Comparison of ENCODE assay signal across 10 cellular contexts in genomic region chr16:57807252-57807967, GRCh38. TPM values are rescaled to one million over a fixed set of nuclear protein-coding genes. Genes with fewer than 3 reads are reported as not detected.
A peak's percentile ranks its signal among the peaks of the same experiment; 100 is the strongest.
DNase-seq lines count a peak whose midpoint lies in the region; ATAC-seq and TF ChIP-seq lines count a peak whose summit lies in the region.
"Had no signal": no experiment of that assay in that cellular context is flagged by ENCODE, and none has a peak within 500 bp of the region (broad histone marks: within the 10 kb centered on the region; RNA-seq: fewer than 3 reads in every experiment).

No MANE protein-coding gene starts in this region.

- in situ Hi-C loops in Caki2 (cut with HindIII; ENCODE audit: low pct_unique_long_range_greater_than_20kb, low sequenced_read_pairs) = no loop called here

- H3K27me3 Mint-ChIP-seq in stimulated activated naive CD8-positive, alpha-beta T cell treated with anti-CD3 and anti-CD28 coated beads, Interleukin-15, amount 100 ng/mL, for 72 hours = peaks cover 55% of the 10 kb centered on the region
- H3K27me3 Mint-ChIP-seq in activated T-helper 17 cell treated with anti-CD3 and anti-CD28 coated beads, Interleukin-2, amount 50 U/mL, for 72 hours = peaks cover 5% of the 10 kb centered on the region

- ATAC-seq in HG02938 (IDR thresholded peaks at IDR 0.05; ENCODE audit: unreplicated experiment) = no peak
- no peak for ATAC-seq in stimulated activated naive CD8-positive, alpha-beta T cell treated with anti-CD3 and anti-CD28 coated beads, Interleukin-15, amount 100 ng/mL, for 72 hours
- no peak for ATAC-seq in activated T-helper 17 cell treated with anti-CD3 and anti-CD28 coated beads, Interleukin-2, amount 50 U/mL, for 72 hours (replicated peaks)

- peak overlapping the region; percentile 29 for H3K27ac ChIP-seq in osteoblast (ENCODE audit: low read depth, low read length)

- no peak overlapping the region for H3K27ac Mint-ChIP-seq in stimulated activated naive CD8-positive, alpha-beta T cell treated with anti-CD3 and anti-CD28 coated beads, Interleukin-15, amount 100 ng/mL, for 72 hours
- no peak overlapping the region for H3K27ac Mint-ChIP-seq in activated T-helper 17 cell treated with anti-CD3 and anti-CD28 coated beads, Interleukin-2, amount 50 U/mL, for 72 hours

- no peaks in the 10 kb centered on the region for H3K79me2 ChIP-seq in osteoblast (ENCODE audit: insufficient read depth, low read length)

- no peaks in the 10 kb centered on the region for H3K9me3 ChIP-seq in MG63
- H3K9me3 ChIP-seq in osteoblast (ENCODE audit: low read depth, low read length) = no peaks in the 10 kb centered on the region
- H3K9me3 ChIP-seq: tibial nerve had no signal

- H2AFZ ChIP-seq in osteoblast (ENCODE audit: low read length) = no peak overlapping the region

- H3K4me1 ChIP-seq in osteoblast (ENCODE audit: insufficient read depth, low read length) = peaks cover 28% of the 10 kb centered on the region

- H3K27me3 ChIP-seq in MG63 = no peaks in the 10 kb centered on the region
- no peaks in the 10 kb centered on the region for H3K27me3 ChIP-seq in osteoblast (ENCODE audit: insufficient read depth, low read length)
- H3K27me3 ChIP-seq: tibial nerve had no signal

- H3K4me1 Mint-ChIP-seq in stimulated activated naive CD8-positive, alpha-beta T cell treated with anti-CD3 and anti-CD28 coated beads, Interleukin-15, amount 100 ng/mL, for 72 hours = peaks cover 45% of the 10 kb centered on the region
- H3K4me1 Mint-ChIP-seq in activated T-helper 17 cell treated with anti-CD3 and anti-CD28 coated beads, Interleukin-2, amount 50 U/mL, for 72 hours = peaks cover 21% of the 10 kb centered on the region

- no peaks in the 10 kb centered on the region for H4K20me1 ChIP-seq in osteoblast (ENCODE audit: insufficient read depth, low read length)

- H3K4me3 Mint-ChIP-seq in stimulated activated naive CD8-positive, alpha-beta T cell treated with anti-CD3 and anti-CD28 coated beads, Interleukin-15, amount 100 ng/mL, for 72 hours = peak overlapping the region in 1 of 2 donors; percentile 53
- no peak overlapping the region for H3K4me3 Mint-ChIP-seq in activated T-helper 17 cell treated with anti-CD3 and anti-CD28 coated beads, Interleukin-2, amount 50 U/mL, for 72 hours

- H3K9me3 Mint-ChIP-seq in stimulated activated naive CD8-positive, alpha-beta T cell treated with anti-CD3 and anti-CD28 coated beads, Interleukin-15, amount 100 ng/mL, for 72 hours = no peaks in the 10 kb centered on the region
- no peaks in the 10 kb centered on the region for H3K9me3 Mint-ChIP-seq in activated T-helper 17 cell treated with anti-CD3 and anti-CD28 coated beads, Interleukin-2, amount 50 U/mL, for 72 hours

- H3K4me2 ChIP-seq in osteoblast (ENCODE audit: insufficient read depth, low read length) = peak overlapping the region; percentile 66

- H3K4me3 ChIP-seq in MG63 (no peak overlapping the region), choroid plexus epithelial cell (ENCODE audit: low read depth, low read length) (no peak overlapping the region), osteoblast (ENCODE audit: insufficient read depth, low read length) (no peak overlapping the region)

- DNase-seq in Caki2 (ENCODE audit: low read depth) (peak; percentile 44), MG63 (peak; percentile 99), choroid plexus epithelial cell (ENCODE audit: low read depth) (peak; percentile 50), osteoblast (ENCODE audit: insufficient read length, low spot score, missing footprints) (no peak), globus pallidus (ENCODE audit: low spot score) (no peak)
- no peak for DNase-seq in stimulated activated naive CD8-positive, alpha-beta T cell treated with anti-CD3 and anti-CD28 coated beads, Interleukin-15, amount 100 ng/mL, for 72 hours
- DNase-seq: DMS79 treated with DMSO at 0.1 percent for 48 hours had no signal

- H3K36me3 Mint-ChIP-seq in activated T-helper 17 cell treated with anti-CD3 and anti-CD28 coated beads, Interleukin-2, amount 50 U/mL, for 72 hours (ENCODE audit: low read depth) = peaks cover 6% of the 10 kb centered on the region

- H3K36me3 ChIP-seq in MG63 = no peaks in the 10 kb centered on the region
- H3K36me3 ChIP-seq in osteoblast (ENCODE audit: insufficient read depth, low read length) = no peaks in the 10 kb centered on the region
- H3K36me3 ChIP-seq: tibial nerve had no signal

- TF ChIP-seq CTCF in choroid plexus epithelial cell (conservative IDR thresholded peaks at IDR 0.05; ENCODE audit: low read depth, low read length) (no peak), osteoblast (IDR thresholded peaks at IDR 0.05; ENCODE audit: extremely low read depth, low read depth, low read length) (no peak)

RNA-seq across cellular contexts. Expression of gene KIFC3, which starts 5.1 kb away (rescaled TPM):
- 89.2 and 132 TPM in 2 replicates for total RNA-seq in Caki2 (2014; rRNA removed; shearing (Covaris generic); ENCODE audit: low replicate concordance)
- 196 and 322 TPM in 2 replicates for total RNA-seq in MG63 (2014; rRNA removed; shearing (Covaris generic); ENCODE audit: low replicate concordance)
- total RNA-seq in osteoblast = 40.5 and 41.0 TPM in 2 replicates
- 1 to 10 TPM in 1 of 2 donors, under 1 TPM in 1; 0.82 to 1.2 TPM for total RNA-seq in activated T-helper 17 cell treated with anti-CD3 and anti-CD28 coated beads, Interleukin-2, amount 50 U/mL, for 72 hours

Comparison
In these comparisons a context has a peak if more than half of its experiments do, and no peak if none do; other contexts are left out.
1. DNase-seq: peak in Caki2 (single experiment), MG63 (single experiment) and choroid plexus epithelial cell (single experiment); none in osteoblast (single experiment), stimulated activated naive CD8-positive, alpha-beta T cell treated with anti-CD3 and anti-CD28 coated beads, Interleukin-15, amount 100 ng/mL, for 72 hours (0 of 2) and globus pallidus (single experiment).
2. RNA of gene KIFC3, which starts 5.1 kb away (total RNA-seq): 196 to 322 TPM in MG63, 89.2 to 132 TPM in Caki2 and 40.5 to 41.0 TPM in osteoblast; 0.82 to 1.2 TPM in activated T-helper 17 cell treated with anti-CD3 and anti-CD28 coated beads, Interleukin-2, amount 50 U/mL, for 72 hours; every median in the first group is over 10 times any median in the second.